In the genomic region with DNA sequence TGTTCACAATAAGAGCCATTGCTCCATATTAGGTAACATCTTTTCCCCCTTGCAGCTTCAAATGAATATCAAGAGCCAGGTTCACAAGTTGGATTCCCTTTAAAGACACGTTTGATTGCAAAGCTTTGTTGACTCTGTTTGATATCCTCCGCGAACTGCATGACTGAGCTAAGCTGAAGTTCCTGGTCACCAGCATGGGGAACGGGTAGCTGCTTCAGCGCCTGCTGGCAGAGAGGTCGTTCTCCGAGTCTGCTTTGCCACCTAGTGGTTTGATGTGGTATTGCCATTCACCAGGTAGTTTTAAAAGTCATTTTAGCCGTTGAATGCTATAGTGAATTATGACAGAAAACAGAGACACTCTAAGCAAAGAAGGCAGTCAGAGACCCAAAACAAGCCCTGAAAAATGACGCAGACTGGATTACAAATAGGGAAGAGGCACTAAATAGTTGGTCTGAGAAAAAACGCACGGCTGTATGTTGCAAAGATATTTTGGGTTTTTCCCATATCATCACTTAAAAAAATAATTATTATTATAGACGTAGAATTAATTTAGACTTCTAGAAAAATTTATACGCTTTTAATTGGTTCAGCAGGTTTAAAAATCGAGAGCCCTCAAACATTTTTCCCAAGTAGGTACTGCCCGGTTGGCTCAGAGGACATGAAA, we compare ENCODE assay signal across 8 cellular contexts.
A peak's percentile ranks its signal among the peaks of the same experiment; 100 is the strongest.
DNase-seq lines count a peak whose midpoint lies in the region; ATAC-seq and TF ChIP-seq lines count a peak whose summit lies in the region.

No MANE protein-coding gene starts in this region.

- H3K4me1 Mint-ChIP-seq in CD8-positive, alpha-beta T cell (ENCODE audit: low read depth), result peaks cover 2% of the 10 kb centered on the region
- H3K4me1 Mint-ChIP-seq in activated CD8-positive, alpha-beta T cell treated with anti-CD3 and anti-CD28 coated beads, Interleukin-2, amount 10 ng/mL, durations not matched to agents 7 days and 5 days (ENCODE audit: low read depth), result peaks cover 3% of the 10 kb centered on the region
- H3K4me1 Mint-ChIP-seq in endodermal cell (peaks cover 15% of the 10 kb centered on the region), mesothelial cell of epicardium (peaks cover 12% of the 10 kb centered on the region)

- 25 to 29% methylated on average over 6 to 14 of the region's 15 CpGs for WGBS in endodermal cell (ENCODE audit: insufficient coverage in 1 of 2, insufficient read length in 1 of 2), 2 experiments

- no peak overlapping the region for H3K4me3 ChIP-seq in CD8-positive, alpha-beta T cell (ENCODE audit: low read depth, low read length)
- peak overlapping the region; percentile 47 for H3K4me3 ChIP-seq in endodermal cell (ENCODE audit: low read length)

- no peaks in the 10 kb centered on the region for H3K27me3 ChIP-seq in CD8-positive, alpha-beta T cell (ENCODE audit: insufficient read depth, low read length)
- no peaks in the 10 kb centered on the region for H3K27me3 ChIP-seq in endodermal cell (ENCODE audit: control insufficient read depth, insufficient read depth, low read length, poor library complexity, severe bottlenecking)

- H3K9ac ChIP-seq in endodermal cell (ENCODE audit: extremely low read depth, low read length, poor library complexity, severe bottlenecking), result no peak overlapping the region

- ATAC-seq in CD8-positive, alpha-beta T cell, result peak; percentile 93
- ATAC-seq in GM19463 (IDR thresholded peaks at IDR 0.05; ENCODE audit: unreplicated experiment), result peak; percentile 95
- ATAC-seq in HG03565 (IDR thresholded peaks at IDR 0.05; ENCODE audit: unreplicated experiment), result peak; percentile 96
- ATAC-seq in activated CD8-positive, alpha-beta T cell treated with anti-CD3 and anti-CD28 coated beads, Interleukin-2, amount 10 ng/mL, durations not matched to agents 7 days and 5 days, result peak; percentile 98

- H3K9me3 Mint-ChIP-seq in CD8-positive, alpha-beta T cell, result no peaks in the 10 kb centered on the region
- H3K9me3 Mint-ChIP-seq in activated CD8-positive, alpha-beta T cell treated with anti-CD3 and anti-CD28 coated beads, Interleukin-2, amount 10 ng/mL, durations not matched to agents 7 days and 5 days (ENCODE audit: insufficient read depth), result no peaks in the 10 kb centered on the region
- H3K9me3 Mint-ChIP-seq in endodermal cell, result no peaks in the 10 kb centered on the region
- peaks cover 5% of the 10 kb centered on the region for H3K9me3 Mint-ChIP-seq in mesothelial cell of epicardium

- no peaks in the 10 kb centered on the region for H3K36me3 Mint-ChIP-seq in CD8-positive, alpha-beta T cell
- H3K36me3 Mint-ChIP-seq in activated CD8-positive, alpha-beta T cell treated with anti-CD3 and anti-CD28 coated beads, Interleukin-2, amount 10 ng/mL, durations not matched to agents 7 days and 5 days (ENCODE audit: low read depth), result no peaks in the 10 kb centered on the region
- H3K36me3 Mint-ChIP-seq in endodermal cell (ENCODE audit: low read depth), result peaks cover 9% of the 10 kb centered on the region
- peaks cover 2% of the 10 kb centered on the region for H3K36me3 Mint-ChIP-seq in mesothelial cell of epicardium

- peak; percentile 42 to 80 (median 68) for DNase-seq in CD8-positive, alpha-beta T cell
- DNase-seq in NCI-H82 treated with DMSO at 0.1 percent for 48 hours (lab: John Stamatoyannopoulos, UW; ENCODE audit: unreplicated experiment) (peak; percentile 37), endodermal cell (peak; percentile 92), mesothelial cell of epicardium (ENCODE audit: low spot score in 2 of 2, unreplicated experiment in 2 of 2) (peak; percentile 62 to 84)
- DNase-seq in activated CD8-positive, alpha-beta T cell treated with anti-CD3 and anti-CD28 coated beads, Interleukin-2, amount 10 ng/mL, durations not matched to agents 7 days and 5 days, result peak; percentile 84
- peak; percentile 39 to 58 for DNase-seq in stimulated activated CD8-positive, alpha-beta memory T cell treated with anti-CD3 and anti-CD28 coated beads, Interleukin-2, amount 100 ng/mL, for 48 hours (ENCODE audit: low read depth in 2 of 2)

- H3K36me3 ChIP-seq in CD8-positive, alpha-beta T cell (ENCODE audit: insufficient read depth, low read length), result no peaks in the 10 kb centered on the region
- H3K36me3 ChIP-seq in endodermal cell (ENCODE audit: control insufficient read depth, insufficient read depth, low read length), result no peaks in the 10 kb centered on the region

- POLR2A ChIA-PET in CD8-positive, alpha-beta T cell (lab: Charles Lee), result interaction anchor here (0.6 to 0.8 kb wide), 2 partner anchors 9 to 487 kb away, joined by 3 read pairs; no protein-coding TSS in a partner anchor
- POLR2A ChIA-PET in activated CD8-positive, alpha-beta T cell treated with anti-CD3 and anti-CD28 coated beads, Interleukin-2, amount 10 ng/mL, durations not matched to agents 7 days and 5 days (lab: Charles Lee), result interaction anchor here (0.7 kb wide), 1 partner anchor 412 kb away, joined by 3 read pairs; no protein-coding TSS in a partner anchor

- CTCF ChIA-PET in CD8-positive, alpha-beta T cell (lab: Charles Lee), result interaction anchor here (0.6 to 2.6 kb wide), 31 partner anchors 10 to 1787 kb away, joined by 3 to 68 read pairs (median 3); no protein-coding TSS in a partner anchor
- CTCF ChIA-PET in activated CD8-positive, alpha-beta T cell treated with anti-CD3 and anti-CD28 coated beads, Interleukin-2, amount 10 ng/mL, durations not matched to agents 7 days and 5 days (lab: Charles Lee), result interaction anchor here (0.6 to 2.2 kb wide), 37 partner anchors 9 to 853 kb away, joined by 3 to 39 read pairs (median 4); no protein-coding TSS in a partner anchor

- no peaks in the 10 kb centered on the region for H3K9me3 ChIP-seq in CD8-positive, alpha-beta T cell (ENCODE audit: low read length)
- peaks cover 6% of the 10 kb centered on the region for H3K9me3 ChIP-seq in endodermal cell (ENCODE audit: control insufficient read depth, low read length)

- no peak overlapping the region for H3K27ac Mint-ChIP-seq in CD8-positive, alpha-beta T cell
- no peak overlapping the region for H3K27ac Mint-ChIP-seq in activated CD8-positive, alpha-beta T cell treated with anti-CD3 and anti-CD28 coated beads, Interleukin-2, amount 10 ng/mL, durations not matched to agents 7 days and 5 days
- H3K27ac Mint-ChIP-seq in endodermal cell (no peak overlapping the region), mesothelial cell of epicardium (peak overlapping the region; percentile 15)

- no peaks in the 10 kb centered on the region for H3K4me1 ChIP-seq in CD8-positive, alpha-beta T cell (ENCODE audit: insufficient read depth, low read length)
- peaks cover 9% of the 10 kb centered on the region for H3K4me1 ChIP-seq in endodermal cell (ENCODE audit: control insufficient read depth, insufficient read depth, low read length)

- peak; percentile 89 for TF ChIP-seq CTCF in CD8-positive, alpha-beta T cell (IDR thresholded peaks at IDR 0.05)
- peak; percentile 96 for TF ChIP-seq CTCF in endodermal cell (conservative IDR thresholded peaks at IDR 0.05)
- TF ChIP-seq CTCF in mesothelial cell of epicardium (IDR thresholded peaks at IDR 0.05; ENCODE audit: unreplicated experiment), result peak; percentile 99

- no peak overlapping the region for H3K27ac ChIP-seq in CD8-positive, alpha-beta T cell (ENCODE audit: low read depth, low read length)
- H3K27ac ChIP-seq in endodermal cell (ENCODE audit: low read depth, low read length), result no peak overlapping the region

- no peak overlapping the region for H3K4me3 Mint-ChIP-seq in CD8-positive, alpha-beta T cell
- no peak overlapping the region for H3K4me3 Mint-ChIP-seq in activated CD8-positive, alpha-beta T cell treated with anti-CD3 and anti-CD28 coated beads, Interleukin-2, amount 10 ng/mL, durations not matched to agents 7 days and 5 days
- H3K4me3 Mint-ChIP-seq in endodermal cell (peak overlapping the region; percentile 5), mesothelial cell of epicardium (peak overlapping the region; percentile 30)

- intact Hi-C loops in CD8-positive, alpha-beta T cell (cut with DNase I, micrococcal nuclease), result loop anchor here (1.0 to 5.0 kb wide), 5 partner anchors 311 to 1646 kb away; no protein-coding TSS in a partner anchor

- H3K27me3 Mint-ChIP-seq in CD8-positive, alpha-beta T cell (ENCODE audit: low read depth), result peaks cover 7% of the 10 kb centered on the region
- H3K27me3 Mint-ChIP-seq in activated CD8-positive, alpha-beta T cell treated with anti-CD3 and anti-CD28 coated beads, Interleukin-2, amount 10 ng/mL, durations not matched to agents 7 days and 5 days (ENCODE audit: low read depth), result peaks cover 3% of the 10 kb centered on the region
- H3K27me3 Mint-ChIP-seq in endodermal cell (ENCODE audit: insufficient read depth) (peaks cover 29% of the 10 kb centered on the region), mesothelial cell of epicardium (ENCODE audit: low read depth) (peaks cover 3% of the 10 kb centered on the region)

Comparison
In these comparisons a context has a peak if more than half of its experiments do, and no peak if none do; other contexts are left out.
1. DNase-seq: peak in every context shown above with its lines; median percentile 92 in endodermal cell; 84 in activated CD8-positive, alpha-beta T cell treated with anti-CD3 and anti-CD28 coated beads, Interleukin-2, amount 10 ng/mL, durations not matched to agents 7 days and 5 days; 73 in mesothelial cell of epicardium; 68 in CD8-positive, alpha-beta T cell; 48 in stimulated activated CD8-positive, alpha-beta memory T cell treated with anti-CD3 and anti-CD28 coated beads, Interleukin-2, amount 100 ng/mL, for 48 hours; 37 in NCI-H82 treated with DMSO at 0.1 percent for 48 hours.
2. H3K4me3 Mint-ChIP-seq: peak in endodermal cell (single experiment) and mesothelial cell of epicardium (single experiment); none in CD8-positive, alpha-beta T cell (single experiment) and activated CD8-positive, alpha-beta T cell treated with anti-CD3 and anti-CD28 coated beads, Interleukin-2, amount 10 ng/mL, durations not matched to agents 7 days and 5 days (single experiment).
3. Peak in every context shown above with its lines, with median percentiles within 50 percentile points of each other: ATAC-seq and CTCF ChIP-seq.